ENCODE assay signal across 8 cellular contexts in genomic region chr22:42369250-42370041, GRCh38.
DNase-seq lines count a peak whose midpoint lies in the region; ATAC-seq, FAIRE-seq and TF ChIP-seq lines count a peak whose summit lies in the region.

No MANE protein-coding gene starts in this region.

- H3K4me1 ChIP-seq in endothelial cell of umbilical vein (ENCODE audit: control insufficient read depth, extremely low read depth, insufficient read depth, low read length) (peaks cover 16% of the 10 kb centered on the region), mesodermal cell (ENCODE audit: control insufficient read depth, insufficient read depth, low read length, poor library complexity, severe bottlenecking) (peaks cover 25% of the 10 kb centered on the region)

- H4K20me1 ChIP-seq in endothelial cell of umbilical vein (replicated peaks; ENCODE audit: control insufficient read depth, extremely low read depth, insufficient read depth, low read length) = no peaks in the 10 kb centered on the region

- CTCF ChIA-PET in endothelial cell of umbilical vein (lab: Charles Lee) = interaction anchor here (0.6 to 0.9 kb wide), 2 partner anchors 21 to 68 kb away, joined by 3 to 6 read pairs; no protein-coding TSS in a partner anchor

- peak overlapping the region; percentile 24 to 69 (median 28) for H3K4me3 ChIP-seq in endothelial cell of umbilical vein (replicated peaks in 1 of 3; ENCODE audit: insufficient read depth in 1 of 3, low read depth in 1 of 3, low read length in 3 of 3)
- peak overlapping the region; percentile 44 for H3K4me3 ChIP-seq in mesodermal cell (ENCODE audit: extremely low read depth, insufficient read depth, low read length, poor library complexity, severe bottlenecking)

- dilution Hi-C loops in endothelial cell of umbilical vein (cut with MboI; ENCODE audit: extremely low pct_ligation_motif_present, low sequenced_read_pairs) = no loop called here

- H3K9me3 ChIP-seq in endothelial cell of umbilical vein (replicated peaks; ENCODE audit: control insufficient read depth, insufficient read depth, low read length) (no peaks in the 10 kb centered on the region), mesodermal cell (ENCODE audit: control insufficient read depth, low read length) (no peaks in the 10 kb centered on the region)

- no peak for TF ChIP-seq POLR2A in endothelial cell of umbilical vein (IDR thresholded peaks at IDR 0.05; ENCODE audit: low read depth, low read length)

- peaks cover 39 to 40% of the 10 kb centered on the region in 2 experiments for H3K27me3 ChIP-seq in endothelial cell of umbilical vein (ENCODE audit: control insufficient read depth in 2 of 2, insufficient read depth in 2 of 2, low read length in 2 of 2)

- DNase-seq in COLO668 (lab: John Stamatoyannopoulos, UW; ENCODE audit: unreplicated experiment) = peak; percentile 93
- DNase-seq in HPDE6-E6E7 (ENCODE audit: extremely low spot score) = peak; percentile 95
- DNase-seq in NK-92 (lab: John Stamatoyannopoulos, UW; ENCODE audit: unreplicated experiment) = peak; percentile 24
- peak; percentile 71 for DNase-seq in activated CD8-positive, alpha-beta memory T cell treated with anti-CD3 and anti-CD28 coated beads, Interleukin-2, amount 50 U/mL, for 24 hours (ENCODE audit: extremely low read depth)
- DNase-seq in endothelial cell of umbilical vein (ENCODE audit: low read depth, low spot score) = peak; percentile 75
- peak; percentile 66 for DNase-seq in stimulated activated CD8-positive, alpha-beta memory T cell treated with anti-CD3 and anti-CD28 coated beads, Interleukin-15, amount 100 ng/mL, for 1 hour (ENCODE audit: low read depth)

- POLR2A ChIA-PET in endothelial cell of umbilical vein (lab: Charles Lee) = no interaction called here

- peak overlapping the region; percentile 93 for H3K4me2 ChIP-seq in endothelial cell of umbilical vein (ENCODE audit: insufficient read depth, low read length)

- peak overlapping the region; percentile 99 for H2AFZ ChIP-seq in endothelial cell of umbilical vein (ENCODE audit: low read depth, low read length)

- peak; percentile 94 for ATAC-seq in GM19467 (IDR thresholded peaks at IDR 0.05; ENCODE audit: unreplicated experiment)

- H3K27ac ChIP-seq in endothelial cell of umbilical vein (ENCODE audit: insufficient read depth, low read depth, low read length) (no peak overlapping the region), mesodermal cell (ENCODE audit: low read depth, low read length, severe bottlenecking) (no peak overlapping the region)

- no peaks in the 10 kb centered on the region for H3K9me1 ChIP-seq in endothelial cell of umbilical vein (replicated peaks; ENCODE audit: control insufficient read depth, extremely low read depth, insufficient read depth, low read length)

- peak; percentile 97 for FAIRE-seq in endothelial cell of umbilical vein (lab: Jason Lieb, UNC)

- H3K9ac ChIP-seq in endothelial cell of umbilical vein (replicated peaks; ENCODE audit: extremely low read depth, insufficient read depth, low read length) = no peak overlapping the region

- BruUV-seq in endothelial cell of umbilical vein (replicated peaks; lab: Mats Ljungman, UMichigan) = no TSS peak

- H3K79me2 ChIP-seq in endothelial cell of umbilical vein (ENCODE audit: control insufficient read depth, insufficient read depth, low read length) = no peaks in the 10 kb centered on the region

- 14 to 24% methylated on average over 18 to 27 of the region's 42 CpGs for WGBS in mesodermal cell (ENCODE audit: insufficient coverage in 2 of 2), 2 experiments

- intact Hi-C loops in endothelial cell of umbilical vein (cut with micrococcal nuclease) = loop anchor here (2.0 kb wide), 1 partner anchor 67 kb away; no protein-coding TSS in a partner anchor

- H3K36me3 ChIP-seq in endothelial cell of umbilical vein (ENCODE audit: control insufficient read depth in 2 of 2, extremely low read depth in 1 of 2, insufficient read depth in 2 of 2, low read length in 2 of 2) (no peaks in the 10 kb centered on the region), mesodermal cell (ENCODE audit: control insufficient read depth, insufficient read depth, low read length) (no peaks in the 10 kb centered on the region)

- TF ChIP-seq CTCF in endothelial cell of umbilical vein (IDR thresholded peaks at IDR 0.05; ENCODE audit: extremely low read depth in 1 of 2, insufficient read depth in 1 of 2, low read depth in 1 of 2, low read length in 2 of 2) = no peak

TF ChIP-seq in endothelial cell of umbilical vein, 7 proteins besides CTCF, POLR2A, EP300 and RAD21:
- TF ChIP-seq EZH2 (IDR thresholded peaks at IDR 0.05; ENCODE audit: borderline replicate concordance, low read depth, low read length, severe bottlenecking) (no peak), FOS (IDR thresholded peaks at IDR 0.05; ENCODE audit: borderline replicate concordance, insufficient read depth, low read length) (no peak), POLR2AphosphoS5 (IDR thresholded peaks at IDR 0.05; ENCODE audit: insufficient read depth, low read depth, low read length) (no peak), MYC (IDR thresholded peaks at IDR 0.05; ENCODE audit: low read depth, low read length) (no peak), MAX (IDR thresholded peaks at IDR 0.05; ENCODE audit: insufficient read depth, insufficient read length) (no peak), GATA2 (IDR thresholded peaks at IDR 0.05; ENCODE audit: insufficient read depth, insufficient read length, low read depth, low read length) (no peak), JUN (IDR thresholded peaks at IDR 0.05; ENCODE audit: borderline replicate concordance, insufficient read depth, insufficient read length, low read depth) (no peak)

Comparison
In these comparisons a context has a peak if more than half of its experiments do, and no peak if none do; other contexts are left out.
1. DNase-seq: peak in every context shown above with its lines; median percentile 95 in HPDE6-E6E7; 93 in COLO668; 75 in endothelial cell of umbilical vein; 71 in activated CD8-positive, alpha-beta memory T cell treated with anti-CD3 and anti-CD28 coated beads, Interleukin-2, amount 50 U/mL, for 24 hours; 66 in stimulated activated CD8-positive, alpha-beta memory T cell treated with anti-CD3 and anti-CD28 coated beads, Interleukin-15, amount 100 ng/mL, for 1 hour; 24 in NK-92.